In genomic region chr22:28799125-28799833, GRCh38 we compare ENCODE assay signal across 1 cellular context.
TF ChIP-seq lines count a peak whose summit lies in the region.

No MANE protein-coding gene starts in this region.

TF ChIP-seq in SK-N-SH, 30 proteins besides CTCF, POLR2A, EP300 and RAD21 (continued from another document):
- TF ChIP-seq PBX3 (IDR thresholded peaks at IDR 0.05) (no peak), ZBTB33 (IDR thresholded peaks at IDR 0.05; ENCODE audit: borderline replicate concordance, low read depth) (no peak), MXI1 (IDR thresholded peaks at IDR 0.05; ENCODE audit: low read depth, low read length) (no peak), GABPA (IDR thresholded peaks at IDR 0.05; ENCODE audit: low read depth) (no peak), MEF2A (IDR thresholded peaks at IDR 0.05; ENCODE audit: borderline replicate concordance, low read depth) (no peak), FOSL2 (IDR thresholded peaks at IDR 0.05; ENCODE audit: borderline replicate concordance, low read depth) (no peak), IRF3 (IDR thresholded peaks at IDR 0.05; ENCODE audit: low read depth, low read length) (no peak), USF2 (IDR thresholded peaks at IDR 0.05; ENCODE audit: borderline replicate concordance, low read depth, low read length) (no peak), SIN3A (IDR thresholded peaks at IDR 0.05; ENCODE audit: borderline replicate concordance, low read depth, low read length) (peak; percentile 34; the same call in 1 of the 2 replicates), EZH2phosphoT487 (IDR thresholded peaks at IDR 0.05; ENCODE audit: borderline replicate concordance, low read depth) (no peak), NFIC (IDR thresholded peaks at IDR 0.05; ENCODE audit: borderline replicate concordance) (no peak), CHD2 (IDR thresholded peaks at IDR 0.05; ENCODE audit: low read length, partially characterized antibody) (no peak), RCOR1 (IDR thresholded peaks at IDR 0.05; ENCODE audit: low read length) (no peak), USF1 (IDR thresholded peaks at IDR 0.05; ENCODE audit: borderline replicate concordance, low read depth) (no peak), MAX (IDR thresholded peaks at IDR 0.05; ENCODE audit: low read depth) (peak; percentile 50; the same call in 1 of the 2 replicates)
TF ChIP-seq in SK-N-SH: peak in this region for 5.
